In the genomic region with DNA sequence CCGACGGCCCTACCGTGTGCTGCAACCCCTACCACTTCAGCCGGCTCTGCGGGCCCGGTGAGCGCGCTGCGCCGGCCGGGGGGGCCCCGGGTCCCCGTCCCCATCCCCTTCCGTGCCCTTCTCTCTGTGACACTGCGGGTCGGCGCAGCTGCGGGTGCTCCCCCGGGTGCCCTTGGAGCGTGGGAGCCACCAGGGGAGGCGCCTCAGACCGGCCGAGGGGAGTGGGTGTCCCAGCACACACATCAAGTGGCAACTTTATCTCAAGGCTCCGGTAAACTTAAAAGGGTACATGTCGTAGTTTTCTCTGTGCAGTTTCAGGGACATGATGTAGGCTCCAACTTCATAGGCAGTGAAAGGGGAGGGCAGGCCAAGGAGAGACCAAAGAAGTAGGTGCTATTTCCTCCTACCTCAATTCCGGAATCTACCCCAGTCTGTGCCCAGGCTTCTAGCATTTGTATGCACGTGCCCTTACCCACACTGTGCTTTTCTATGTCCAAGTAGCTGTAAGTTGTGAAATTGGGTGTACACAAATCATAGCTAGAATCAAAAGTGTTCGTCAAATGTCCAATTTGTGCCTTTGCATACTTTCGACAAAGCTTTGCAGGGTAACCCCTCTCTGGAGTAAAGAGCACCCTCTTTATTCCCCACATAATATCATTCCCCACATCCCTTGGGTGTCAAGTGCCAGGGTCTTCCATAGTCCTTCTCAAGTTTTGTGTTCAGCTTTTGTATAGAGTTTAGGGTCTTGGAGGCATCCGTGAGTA, we compare ENCODE assay signal across 8 cellular contexts. TPM values are rescaled to one million over a fixed set of nuclear protein-coding genes. Genes with fewer than 3 reads are reported as not detected.
DNase-seq lines count a peak whose midpoint lies in the region; ATAC-seq, FAIRE-seq and TF ChIP-seq lines count a peak whose summit lies in the region.

No MANE protein-coding gene starts in this region.

- no peak for TF ChIP-seq EP300 in A549 (IDR thresholded peaks at IDR 0.05)

- intact Hi-C loops in breast epithelium (cut with DNase I; ENCODE audit: low total_unique reads) (loop anchor here (10.0 kb wide), 1 partner anchor 61 kb away; no protein-coding TSS in a partner anchor), mucosa of descending colon (cut with DNase I, micrococcal nuclease) (loop anchor here in 1 of 2 donors (2.0 kb wide), 1 partner anchor 75 kb away; no protein-coding TSS in a partner anchor)

- POLR2A ChIA-PET in A549 (lab: Yijun Ruan, JAX), result interaction anchor here (0.6 to 7.3 kb wide), 2 partner anchors 67 to 916 kb away, joined by 9 to 94 read pairs; no protein-coding TSS in a partner anchor

- DNase-seq in A549 (ENCODE audit: low read depth in 1 of 2, low spot score in 1 of 2) (no peak), breast epithelium (ENCODE audit: low spot score in 2 of 2) (no peak), mucosa of descending colon (peak in 2 of 3 donors; percentile 32 to 55), superior temporal gyrus (ENCODE audit: extremely low spot score) (no peak), NCI-H2081 (lab: John Stamatoyannopoulos, UW) (no peak)

- TF ChIP-seq RAD21 in A549 (conservative IDR thresholded peaks at IDR 0.05 in 1 of 2, IDR thresholded peaks at IDR 0.05 in 1 of 2), result no peak

- peak; percentile 77 for FAIRE-seq in A549 (lab: Jason Lieb, UNC)

- H3K36me3 ChIP-seq in HUES6 (ENCODE audit: control insufficient read depth, insufficient read depth, low read length) (no peaks in the 10 kb centered on the region; the same call in 1 of the 2 replicates), breast epithelium (no peaks in the 10 kb centered on the region), mucosa of descending colon (ENCODE audit: low read depth) (no peaks in the 10 kb centered on the region)

- H3K27ac ChIP-seq in A549 (peak overlapping the region; percentile 95), HUES6 (ENCODE audit: low read depth, low read length) (no peak overlapping the region; the same call in 1 of the 2 replicates), breast epithelium (peak overlapping the region in 1 of 2 donors; percentile 44)

- TF ChIP-seq CTCF in A549 (IDR thresholded peaks at IDR 0.05) (no peak), breast epithelium (IDR thresholded peaks at IDR 0.05) (no peak), mucosa of descending colon (IDR thresholded peaks at IDR 0.05) (no peak)

- H3K9me3 ChIP-seq in A549, result no peaks in the 10 kb centered on the region
- no peaks in the 10 kb centered on the region for H3K9me3 ChIP-seq in HUES6 (ENCODE audit: control insufficient read depth, insufficient read depth, low read depth, low read length)
- H3K9me3 ChIP-seq in breast epithelium, result no peaks in the 10 kb centered on the region
- no peaks in the 10 kb centered on the region for H3K9me3 ChIP-seq in mucosa of descending colon

- no peak for TF ChIP-seq POLR2A in A549 (IDR thresholded peaks at IDR 0.05; ENCODE audit: low read length)
- no peak for TF ChIP-seq POLR2A in breast epithelium (IDR thresholded peaks at IDR 0.05)

- peaks cover 55% of the 10 kb centered on the region for H3K4me1 ChIP-seq in A549
- peaks cover 42% of the 10 kb centered on the region for H3K4me1 ChIP-seq in HUES6 (ENCODE audit: control insufficient read depth, insufficient read depth, low read length)
- H3K4me1 ChIP-seq in breast epithelium, result peaks cover 0 to 7% of the 10 kb centered on the region in 2 donors
- H3K4me1 ChIP-seq in mucosa of descending colon (ENCODE audit: low read depth), result peaks cover 34% of the 10 kb centered on the region

- peaks cover 30% of the 10 kb centered on the region for H3K27me3 ChIP-seq in HUES6 (ENCODE audit: control insufficient read depth, insufficient read depth, low read length)
- no peaks in the 10 kb centered on the region for H3K27me3 ChIP-seq in breast epithelium

- H3K4me3 ChIP-seq in A549 (peak overlapping the region; percentile 90), HUES6 (ENCODE audit: low read depth, low read length) (peak overlapping the region; percentile 89), breast epithelium (peak overlapping the region; percentile 57 to 85 (median 73)), mucosa of descending colon (peak overlapping the region; percentile 34)

- 4% methylated on average over 20 of the region's 30 CpGs for WGBS in A549 (ENCODE audit: missing lambda C conversion rate)

- H3K9ac ChIP-seq in HUES6 (ENCODE audit: low read length), result peak overlapping the region; percentile 92

- no peak for ATAC-seq in A549
- ATAC-seq in mucosa of descending colon, result no peak
- ATAC-seq in GM18858 (IDR thresholded peaks at IDR 0.05; ENCODE audit: unreplicated experiment), result no peak
- ATAC-seq in GM21423 (IDR thresholded peaks at IDR 0.05; ENCODE audit: unreplicated experiment), result no peak

- CTCF ChIA-PET in A549 (lab: Yijun Ruan, JAX), result interaction anchor here (0.5 to 24.6 kb wide), 12 partner anchors 12 to 557 kb away, joined by 3 to 779 read pairs (median 8); no protein-coding TSS in a partner anchor

- peak overlapping the region; percentile 97 for H3K4me2 ChIP-seq in A549

TF ChIP-seq in A549, 52 proteins besides CTCF, POLR2A, EP300 and RAD21:
- TF ChIP-seq, protein P1, sequence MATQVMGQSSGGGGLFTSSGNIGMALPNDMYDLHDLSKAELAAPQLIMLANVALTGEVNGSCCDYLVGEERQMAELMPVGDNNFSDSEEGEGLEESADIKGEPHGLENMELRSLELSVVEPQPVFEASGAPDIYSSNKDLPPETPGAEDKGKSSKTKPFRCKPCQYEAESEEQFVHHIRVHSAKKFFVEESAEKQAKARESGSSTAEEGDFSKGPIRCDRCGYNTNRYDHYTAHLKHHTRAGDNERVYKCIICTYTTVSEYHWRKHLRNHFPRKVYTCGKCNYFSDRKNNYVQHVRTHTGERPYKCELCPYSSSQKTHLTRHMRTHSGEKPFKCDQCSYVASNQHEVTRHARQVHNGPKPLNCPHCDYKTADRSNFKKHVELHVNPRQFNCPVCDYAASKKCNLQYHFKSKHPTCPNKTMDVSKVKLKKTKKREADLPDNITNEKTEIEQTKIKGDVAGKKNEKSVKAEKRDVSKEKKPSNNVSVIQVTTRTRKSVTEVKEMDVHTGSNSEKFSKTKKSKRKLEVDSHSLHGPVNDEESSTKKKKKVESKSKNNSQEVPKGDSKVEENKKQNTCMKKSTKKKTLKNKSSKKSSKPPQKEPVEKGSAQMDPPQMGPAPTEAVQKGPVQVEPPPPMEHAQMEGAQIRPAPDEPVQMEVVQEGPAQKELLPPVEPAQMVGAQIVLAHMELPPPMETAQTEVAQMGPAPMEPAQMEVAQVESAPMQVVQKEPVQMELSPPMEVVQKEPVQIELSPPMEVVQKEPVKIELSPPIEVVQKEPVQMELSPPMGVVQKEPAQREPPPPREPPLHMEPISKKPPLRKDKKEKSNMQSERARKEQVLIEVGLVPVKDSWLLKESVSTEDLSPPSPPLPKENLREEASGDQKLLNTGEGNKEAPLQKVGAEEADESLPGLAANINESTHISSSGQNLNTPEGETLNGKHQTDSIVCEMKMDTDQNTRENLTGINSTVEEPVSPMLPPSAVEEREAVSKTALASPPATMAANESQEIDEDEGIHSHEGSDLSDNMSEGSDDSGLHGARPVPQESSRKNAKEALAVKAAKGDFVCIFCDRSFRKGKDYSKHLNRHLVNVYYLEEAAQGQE (IDR thresholded peaks at IDR 0.05), result no peak
- no peak for TF ChIP-seq POLR2AphosphoS2 (conservative IDR thresholded peaks at IDR 0.05; ENCODE audit: low read length)
- peak; percentile 42; the same call in 1 of the 2 replicates for TF ChIP-seq MAX (IDR thresholded peaks at IDR 0.05)
- peak in 1 of 2 experiments; percentile 12; a peak in 1 of 5 replicates for TF ChIP-seq JUN (IDR thresholded peaks at IDR 0.05)

RNA-seq across cellular contexts. Expression of gene SMAD6, which starts 2.2 kb away (rescaled TPM):
- polyA plus RNA-seq in A549 (2011; rRNA removed) (9.6 and 14.0 TPM in 2 replicates), A549 (2017; fragmentation: RNase III; extraction: RNeasy Plus Mini Kit Qiagen cat#74134 plus additional on column Dnase treatment) (40.5 to 46.7 TPM (median 46.6 TPM) in 3 replicates)
- 41.3 and 55.8 TPM in 2 replicates for polyA plus RNA-seq in A549 (2012; cell fraction: cytosol; rRNA removed)
- 173 and 184 TPM in 2 replicates for polyA plus RNA-seq in A549 (2012; cell fraction: nucleus; rRNA removed)
- polyA minus RNA-seq in A549 (2011; rRNA and poly(A)+ RNA removed), result 29.1 and 38.4 TPM in 2 replicates
- total RNA-seq in breast epithelium (10 to 100 TPM in 2 of 3 donors, 1 to 10 TPM in 1; 7.6 to 22.6 (median 13.4) TPM), mucosa of descending colon (10 to 100 TPM; 11.5 to 18.5 (median 12.8) TPM)

Comparison
In these comparisons a context has a peak if more than half of its experiments do, and no peak if none do; other contexts are left out.
1. DNase-seq: peak in mucosa of descending colon (2 of 3); none in A549 (0 of 2), breast epithelium (0 of 2), superior temporal gyrus (single experiment) and NCI-H2081 (0 of 2).
2. H3K4me3 ChIP-seq: peak in every context shown above with its lines; median percentile 90 in A549; 89 in HUES6; 73 in breast epithelium; 34 in mucosa of descending colon.